ENCODE assay signal across 1 cellular context in genomic region chr2:56534321-56534720, GRCh38.
TF ChIP-seq lines count a peak whose summit lies in the region.

No MANE protein-coding gene starts in this region.

TF ChIP-seq in SK-N-SH, 30 proteins besides CTCF, POLR2A, EP300 and RAD21 (continued from another document):
- no peak for TF ChIP-seq ZBTB33 (IDR thresholded peaks at IDR 0.05; ENCODE audit: borderline replicate concordance, low read depth)
- TF ChIP-seq TCF12 (IDR thresholded peaks at IDR 0.05): peak; percentile 52
- TF ChIP-seq TAF1 (IDR thresholded peaks at IDR 0.05; ENCODE audit: borderline replicate concordance, low read depth, low read length): no peak
- no peak for TF ChIP-seq GABPA (IDR thresholded peaks at IDR 0.05; ENCODE audit: low read depth)
- peak; percentile 20; the same call in 1 of the 2 replicates for TF ChIP-seq RXRA (IDR thresholded peaks at IDR 0.05; ENCODE audit: borderline replicate concordance, low read depth)
TF ChIP-seq in SK-N-SH: peak in this region for 8.
